Comparison of ENCODE assay signal across 8 cellular contexts in the genomic region with DNA sequence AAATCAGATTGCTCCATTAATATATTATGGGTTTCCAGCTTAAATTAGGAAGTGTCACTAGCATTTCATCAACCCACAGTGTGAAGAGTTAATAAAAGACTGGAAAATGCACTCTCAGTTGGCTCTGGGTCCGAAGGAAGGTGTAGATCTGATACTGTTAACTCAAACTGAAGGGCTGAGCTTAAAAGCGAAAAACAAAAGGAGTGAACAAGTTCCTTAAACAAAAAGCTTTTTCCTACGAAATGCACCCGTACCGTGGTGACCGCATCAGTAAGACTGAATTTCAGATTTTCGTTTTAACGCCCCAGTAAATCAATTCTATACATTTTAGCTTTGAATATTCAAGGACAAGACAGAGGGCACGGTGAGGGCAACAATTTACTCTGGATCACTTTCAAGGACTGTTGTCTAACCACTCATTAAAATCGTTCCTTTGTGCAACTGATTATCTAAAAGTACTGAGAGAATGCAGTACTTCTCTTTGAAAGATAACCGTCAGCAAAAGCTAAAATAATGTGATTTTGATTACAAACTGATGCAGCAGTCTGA. TPM values are rescaled to one million over a fixed set of nuclear protein-coding genes. Genes with fewer than 3 reads are reported as not detected.
DNase-seq lines count a peak whose midpoint lies in the region; ATAC-seq and TF ChIP-seq lines count a peak whose summit lies in the region.

No MANE protein-coding gene starts in this region.

- no peaks in the 10 kb centered on the region for H3K9me3 Mint-ChIP-seq in activated naive CD4-positive, alpha-beta T cell treated with anti-CD3 and anti-CD28 coated beads, Interleukin-2, amount 50 U/mL, for 24 hours
- H3K9me3 Mint-ChIP-seq in activated naive CD4-positive, alpha-beta T cell treated with anti-CD3 and anti-CD28 coated beads, Interleukin-2, amount 10 ng/mL, durations not matched to agents 7 days and 5 days: no peaks in the 10 kb centered on the region
- no peaks in the 10 kb centered on the region for H3K9me3 Mint-ChIP-seq in activated naive CD8-positive, alpha-beta T cell treated with anti-CD3 and anti-CD28 coated beads, Interleukin-2, amount 10 ng/mL, durations not matched to agents 7 days and 5 days

- POLR2A ChIA-PET in activated naive CD8-positive, alpha-beta T cell treated with anti-CD3 and anti-CD28 coated beads, Interleukin-2, amount 10 ng/mL, durations not matched to agents 7 days and 5 days (lab: Charles Lee): interaction anchor here (0.5 kb wide), 1 partner anchor 547 kb away, joined by 3 read pairs; no protein-coding TSS in a partner anchor

- H3K27me3 Mint-ChIP-seq in activated naive CD4-positive, alpha-beta T cell treated with anti-CD3 and anti-CD28 coated beads, Interleukin-2, amount 50 U/mL, for 24 hours: peaks cover 10% of the 10 kb centered on the region
- H3K27me3 Mint-ChIP-seq in activated naive CD4-positive, alpha-beta T cell treated with anti-CD3 and anti-CD28 coated beads, Interleukin-2, amount 10 ng/mL, durations not matched to agents 7 days and 5 days: peaks cover 58% of the 10 kb centered on the region
- peaks cover 11% of the 10 kb centered on the region for H3K27me3 Mint-ChIP-seq in activated naive CD8-positive, alpha-beta T cell treated with anti-CD3 and anti-CD28 coated beads, Interleukin-2, amount 10 ng/mL, durations not matched to agents 7 days and 5 days

- peak overlapping the region; percentile 91 for H3K4me3 Mint-ChIP-seq in activated naive CD4-positive, alpha-beta T cell treated with anti-CD3 and anti-CD28 coated beads, Interleukin-2, amount 50 U/mL, for 24 hours
- no peak overlapping the region for H3K4me3 Mint-ChIP-seq in activated naive CD4-positive, alpha-beta T cell treated with anti-CD3 and anti-CD28 coated beads, Interleukin-2, amount 10 ng/mL, durations not matched to agents 7 days and 5 days
- peak overlapping the region; percentile 39 for H3K4me3 Mint-ChIP-seq in activated naive CD8-positive, alpha-beta T cell treated with anti-CD3 and anti-CD28 coated beads, Interleukin-2, amount 10 ng/mL, durations not matched to agents 7 days and 5 days

- no peak overlapping the region for H3K27ac Mint-ChIP-seq in activated naive CD4-positive, alpha-beta T cell treated with anti-CD3 and anti-CD28 coated beads, Interleukin-2, amount 50 U/mL, for 24 hours
- no peak overlapping the region for H3K27ac Mint-ChIP-seq in activated naive CD4-positive, alpha-beta T cell treated with anti-CD3 and anti-CD28 coated beads, Interleukin-2, amount 10 ng/mL, durations not matched to agents 7 days and 5 days
- no peak overlapping the region for H3K27ac Mint-ChIP-seq in activated naive CD8-positive, alpha-beta T cell treated with anti-CD3 and anti-CD28 coated beads, Interleukin-2, amount 10 ng/mL, durations not matched to agents 7 days and 5 days

- peaks cover 9% of the 10 kb centered on the region for H3K4me1 ChIP-seq in lower lobe of right lung
- peaks cover 17% of the 10 kb centered on the region for H3K4me1 ChIP-seq in upper lobe of right lung

- H3K4me1 Mint-ChIP-seq in activated naive CD4-positive, alpha-beta T cell treated with anti-CD3 and anti-CD28 coated beads, Interleukin-2, amount 50 U/mL, for 24 hours: peaks cover 59% of the 10 kb centered on the region
- peaks cover 28% of the 10 kb centered on the region for H3K4me1 Mint-ChIP-seq in activated naive CD4-positive, alpha-beta T cell treated with anti-CD3 and anti-CD28 coated beads, Interleukin-2, amount 10 ng/mL, durations not matched to agents 7 days and 5 days
- peaks cover 29% of the 10 kb centered on the region for H3K4me1 Mint-ChIP-seq in activated naive CD8-positive, alpha-beta T cell treated with anti-CD3 and anti-CD28 coated beads, Interleukin-2, amount 10 ng/mL, durations not matched to agents 7 days and 5 days

- DNase-seq in activated naive CD4-positive, alpha-beta T cell treated with anti-CD3 and anti-CD28 coated beads, Interleukin-2, amount 10 ng/mL, durations not matched to agents 7 days and 5 days: no peak
- DNase-seq in activated naive CD8-positive, alpha-beta T cell treated with anti-CD3 and anti-CD28 coated beads, Interleukin-2, amount 10 ng/mL, durations not matched to agents 7 days and 5 days: no peak
- no peak for DNase-seq in lower lobe of right lung
- DNase-seq in upper lobe of right lung: no peak
- DNase-seq in NCI-H1930 (lab: John Stamatoyannopoulos, UW): no peak
- DNase-seq in activated effector memory CD4-positive, alpha-beta T cell treated with Interleukin-2 at 50 U/mL for 16 hours: no peak

- H3K27me3 ChIP-seq in lower lobe of right lung (ENCODE audit: low read depth) (peaks cover 32% of the 10 kb centered on the region), upper lobe of right lung (peaks cover 34% of the 10 kb centered on the region)

- H3K4me3 ChIP-seq in lower lobe of right lung (peak overlapping the region; percentile 96), upper lobe of right lung (peak overlapping the region; percentile 87)

- no peaks in the 10 kb centered on the region for H3K9me3 ChIP-seq in lower lobe of right lung
- no peaks in the 10 kb centered on the region for H3K9me3 ChIP-seq in upper lobe of right lung

- CTCF ChIA-PET in activated naive CD4-positive, alpha-beta T cell treated with anti-CD3 and anti-CD28 coated beads, Interleukin-2, amount 10 ng/mL, durations not matched to agents 7 days and 5 days (lab: Charles Lee): interaction anchor here (0.6 to 0.7 kb wide), 2 partner anchors 23 to 842 kb away, joined by 3 read pairs; no protein-coding TSS in a partner anchor

- H3K27ac ChIP-seq in lower lobe of right lung (no peak overlapping the region), upper lobe of right lung (no peak overlapping the region)

- ATAC-seq in activated naive CD8-positive, alpha-beta T cell treated with anti-CD3 and anti-CD28 coated beads, Interleukin-2, amount 10 ng/mL, durations not matched to agents 7 days and 5 days (ENCODE audit: low read depth): no peak
- ATAC-seq in lower lobe of right lung (no peak), upper lobe of right lung (no peak), HG03460 (IDR thresholded peaks at IDR 0.05; ENCODE audit: unreplicated experiment) (no peak)

- H3K36me3 ChIP-seq in lower lobe of right lung (no peaks in the 10 kb centered on the region), upper lobe of right lung (no peaks in the 10 kb centered on the region)

- TF ChIP-seq CTCF in lower lobe of right lung (IDR thresholded peaks at IDR 0.05): no peak
- TF ChIP-seq CTCF in upper lobe of right lung (IDR thresholded peaks at IDR 0.05): no peak

- H3K36me3 Mint-ChIP-seq in activated naive CD4-positive, alpha-beta T cell treated with anti-CD3 and anti-CD28 coated beads, Interleukin-2, amount 50 U/mL, for 24 hours: no peaks in the 10 kb centered on the region
- H3K36me3 Mint-ChIP-seq in activated naive CD4-positive, alpha-beta T cell treated with anti-CD3 and anti-CD28 coated beads, Interleukin-2, amount 10 ng/mL, durations not matched to agents 7 days and 5 days: peaks cover 5% of the 10 kb centered on the region
- H3K36me3 Mint-ChIP-seq in activated naive CD8-positive, alpha-beta T cell treated with anti-CD3 and anti-CD28 coated beads, Interleukin-2, amount 10 ng/mL, durations not matched to agents 7 days and 5 days: peaks cover 2% of the 10 kb centered on the region

- intact Hi-C loops in lower lobe of right lung (cut with DNase I): no loop called here
- intact Hi-C loops in upper lobe of right lung (cut with DNase I): no loop called here

RNA-seq across cellular contexts. Expression of a gene that starts 1.9 kb away (rescaled TPM):
- total RNA-seq in activated naive CD8-positive, alpha-beta T cell treated with anti-CD3 and anti-CD28 coated beads, Interleukin-2, amount 10 ng/mL, durations not matched to agents 7 days and 5 days: 1 to 10 TPM; 2.3 to 2.6 TPM
- total RNA-seq in lower lobe of right lung: 6.9 TPM
- total RNA-seq in upper lobe of right lung: 7.4 TPM
